In the genomic region with DNA sequence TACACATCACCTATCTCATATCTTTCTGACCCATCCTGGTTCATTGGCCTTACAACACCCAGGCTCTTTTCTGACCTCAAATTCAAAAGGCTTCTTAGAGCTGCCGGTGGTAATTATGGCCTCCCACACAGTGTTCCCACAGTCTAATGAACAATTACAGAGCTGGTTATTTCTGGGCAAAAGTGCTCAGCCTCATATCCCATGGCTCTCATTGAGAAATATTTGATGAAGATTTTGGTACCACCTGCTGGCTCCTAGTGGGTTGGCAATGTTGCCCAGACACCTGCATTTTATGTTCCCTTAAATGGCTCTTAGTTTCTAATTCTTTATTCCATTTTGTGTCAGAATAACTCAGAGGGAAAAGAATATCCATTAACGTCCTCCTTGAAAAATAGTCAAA, we compare ENCODE assay signal across 15 cellular contexts. TPM values are rescaled to one million over a fixed set of nuclear protein-coding genes. Genes with fewer than 3 reads are reported as not detected.
"Had no signal": no experiment of that assay in that cellular context is flagged by ENCODE, and none has a peak within 500 bp of the region (broad histone marks: within the 10 kb centered on the region; RNA-seq: fewer than 3 reads in every experiment).

No MANE protein-coding gene starts in this region.

- H3K27ac ChIP-seq: body of pancreas, epithelial cell of prostate, lower lobe of right lung, parathyroid adenoma had no signal

- ATAC-seq: activated CD4-positive, CD25-positive, alpha-beta regulatory T cell treated with anti-CD3 and anti-CD28 coated beads, Interleukin-2, amount 50 U/mL, for 24 hours; activated naive CD4-positive, alpha-beta T cell treated with anti-CD3 and anti-CD28 coated beads, Interleukin-2, amount 50 U/mL, for 72 hours; body of pancreas; lower lobe of right lung had no signal

- H3K79me2 ChIP-seq: parathyroid adenoma had no signal

- H3K9ac ChIP-seq: parathyroid adenoma had no signal

- H3K4me3 ChIP-seq: body of pancreas, lower lobe of right lung had no signal

- H3K4me1 ChIP-seq: body of pancreas, lower lobe of right lung, parathyroid adenoma had no signal

- FAIRE-seq: urothelium cell line had no signal

- H3K27me3 ChIP-seq: body of pancreas had no signal

- DNase-seq: amniotic stem cell; body of pancreas; central memory CD4-positive, alpha-beta T cell; effector memory CD4-positive, alpha-beta T cell; immature natural killer cell; lower lobe of right lung; stimulated activated CD4-positive, alpha-beta T cell treated with anti-CD3 and anti-CD28 coated beads, Interleukin-4, amount 100 ng/mL, for 4 hours had no signal

- H2AFZ ChIP-seq: parathyroid adenoma had no signal

- H3K36me3 ChIP-seq: lower lobe of right lung had no signal

RNA-seq across cellular contexts. Expression of a gene that starts 20.1 kb away (rescaled TPM):
- total RNA-seq: activated naive CD4-positive, alpha-beta T cell treated with anti-CD3 and anti-CD28 coated beads, Interleukin-2, amount 50 U/mL, for 72 hours; body of pancreas; glomerular endothelial cell; lower lobe of right lung; mesothelial cell of epicardium had no signal
- polyA plus RNA-seq: immature natural killer cell, thymus had no signal

RNA-seq across cellular contexts. Expression of a gene that starts 36.0 kb away (rescaled TPM):
- total RNA-seq: activated naive CD4-positive, alpha-beta T cell treated with anti-CD3 and anti-CD28 coated beads, Interleukin-2, amount 50 U/mL, for 72 hours; body of pancreas; glomerular endothelial cell; lower lobe of right lung; mesothelial cell of epicardium had no signal
- polyA plus RNA-seq: immature natural killer cell, thymus had no signal

RNA-seq across cellular contexts. Expression of a gene that starts 38.7 kb away (rescaled TPM):
- total RNA-seq: activated naive CD4-positive, alpha-beta T cell treated with anti-CD3 and anti-CD28 coated beads, Interleukin-2, amount 50 U/mL, for 72 hours; body of pancreas; glomerular endothelial cell; lower lobe of right lung; mesothelial cell of epicardium had no signal
- polyA plus RNA-seq: immature natural killer cell, thymus had no signal
